1 cellular context compared by ENCODE assay signal in genomic region chr14:55270832-55271571, GRCh38.
TF ChIP-seq lines count a peak whose summit lies in the region.

A gene with protein sequence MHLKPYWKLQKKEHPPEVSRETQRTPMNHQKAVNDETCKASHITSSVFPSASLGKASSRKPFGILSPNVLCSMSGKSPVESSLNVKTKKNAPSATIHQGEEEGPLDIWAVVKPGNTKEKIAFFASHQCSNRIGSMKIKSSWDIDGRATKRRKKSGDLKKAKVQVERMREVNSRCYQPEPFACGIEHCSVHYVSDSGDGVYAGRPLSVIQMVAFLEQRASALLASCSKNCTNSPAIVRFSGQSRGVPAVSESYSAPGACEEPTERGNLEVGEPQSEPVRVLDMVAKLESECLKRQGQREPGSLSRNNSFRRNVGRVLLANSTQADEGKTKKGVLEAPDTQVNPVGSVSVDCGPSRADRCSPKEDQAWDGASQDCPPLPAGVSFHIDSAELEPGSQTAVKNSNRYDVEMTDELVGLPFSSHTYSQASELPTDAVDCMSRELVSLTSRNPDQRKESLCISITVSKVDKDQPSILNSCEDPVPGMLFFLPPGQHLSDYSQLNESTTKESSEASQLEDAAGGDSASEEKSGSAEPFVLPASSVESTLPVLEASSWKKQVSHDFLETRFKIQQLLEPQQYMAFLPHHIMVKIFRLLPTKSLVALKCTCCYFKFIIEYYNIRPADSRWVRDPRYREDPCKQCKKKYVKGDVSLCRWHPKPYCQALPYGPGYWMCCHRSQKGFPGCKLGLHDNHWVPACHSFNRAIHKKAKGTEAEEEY (plus strand): TSS chr14:55271421. CDS start chr14:55350391, 78,970 bp downstream.

TF ChIP-seq in WTC11, 78 proteins besides CTCF, POLR2A, EP300 and RAD21 (continued from another document and continues in another):
- TF ChIP-seq ZNF317 (CRISPR knock-in tag; IDR thresholded peaks at IDR 0.05; ENCODE audit: borderline replicate concordance, low read depth) (no peak), FOXJ3 (CRISPR knock-in tag; IDR thresholded peaks at IDR 0.05; ENCODE audit: borderline replicate concordance) (no peak), MLX (CRISPR knock-in tag; IDR thresholded peaks at IDR 0.05) (no peak), TP53 (CRISPR knock-in tag; IDR thresholded peaks at IDR 0.05) (no peak), SOX15 (CRISPR knock-in tag; IDR thresholded peaks at IDR 0.05) (no peak), ZNF121 (CRISPR knock-in tag; IDR thresholded peaks at IDR 0.05) (no peak), ESRRA (CRISPR knock-in tag; IDR thresholded peaks at IDR 0.05; ENCODE audit: borderline replicate concordance) (no peak), E2F4 (CRISPR knock-in tag; IDR thresholded peaks at IDR 0.05; ENCODE audit: borderline replicate concordance, low read depth) (no peak), MYBL2 (CRISPR knock-in tag; IDR thresholded peaks at IDR 0.05) (peak; percentile 85), TEAD4 (CRISPR knock-in tag; IDR thresholded peaks at IDR 0.05) (no peak), ZBTB21 (CRISPR knock-in tag; IDR thresholded peaks at IDR 0.05; ENCODE audit: borderline replicate concordance) (peak; percentile 97), IRF2 (CRISPR knock-in tag; IDR thresholded peaks at IDR 0.05; ENCODE audit: borderline replicate concordance, low read depth) (no peak), ZNF671 (CRISPR knock-in tag; IDR thresholded peaks at IDR 0.05) (no peak), ZNF219 (CRISPR knock-in tag; IDR thresholded peaks at IDR 0.05; ENCODE audit: borderline replicate concordance) (no peak), FOXP1 (CRISPR knock-in tag; IDR thresholded peaks at IDR 0.05; ENCODE audit: borderline replicate concordance) (no peak), RELA (CRISPR knock-in tag; IDR thresholded peaks at IDR 0.05; ENCODE audit: borderline replicate concordance) (no peak), KAT7 (CRISPR knock-in tag; IDR thresholded peaks at IDR 0.05; ENCODE audit: borderline replicate concordance) (peak; percentile 68; the same call in 1 of the 2 replicates), ZNF281 (CRISPR knock-in tag; IDR thresholded peaks at IDR 0.05) (0 out of 2 replicates have a peak, but pooled peaks have one; percentile 45), ZNF512 (CRISPR knock-in tag; IDR thresholded peaks at IDR 0.05; ENCODE audit: borderline replicate concordance) (no peak), JAZF1 (CRISPR knock-in tag; IDR thresholded peaks at IDR 0.05) (no peak), GTF2I (CRISPR knock-in tag; conservative IDR thresholded peaks at IDR 0.05) (no peak), JUN (CRISPR knock-in tag; IDR thresholded peaks at IDR 0.05) (no peak), NFATC4 (CRISPR knock-in tag; IDR thresholded peaks at IDR 0.05) (no peak), SMAD3 (CRISPR knock-in tag; IDR thresholded peaks at IDR 0.05; ENCODE audit: borderline replicate concordance) (peak; percentile 21; the same call in 1 of the 2 replicates), HMGXB4 (CRISPR knock-in tag; IDR thresholded peaks at IDR 0.05) (peak; percentile 94), SMAD4 (CRISPR knock-in tag; IDR thresholded peaks at IDR 0.05) (no peak), TEAD1 (CRISPR knock-in tag; IDR thresholded peaks at IDR 0.05) (peak; percentile 30; the same call in 1 of the 2 replicates), ZNF396 (CRISPR knock-in tag; IDR thresholded peaks at IDR 0.05; ENCODE audit: borderline replicate concordance) (no peak), HMGA2 (CRISPR knock-in tag; IDR thresholded peaks at IDR 0.05) (no peak)
- TF ChIP-seq, protein P1, sequence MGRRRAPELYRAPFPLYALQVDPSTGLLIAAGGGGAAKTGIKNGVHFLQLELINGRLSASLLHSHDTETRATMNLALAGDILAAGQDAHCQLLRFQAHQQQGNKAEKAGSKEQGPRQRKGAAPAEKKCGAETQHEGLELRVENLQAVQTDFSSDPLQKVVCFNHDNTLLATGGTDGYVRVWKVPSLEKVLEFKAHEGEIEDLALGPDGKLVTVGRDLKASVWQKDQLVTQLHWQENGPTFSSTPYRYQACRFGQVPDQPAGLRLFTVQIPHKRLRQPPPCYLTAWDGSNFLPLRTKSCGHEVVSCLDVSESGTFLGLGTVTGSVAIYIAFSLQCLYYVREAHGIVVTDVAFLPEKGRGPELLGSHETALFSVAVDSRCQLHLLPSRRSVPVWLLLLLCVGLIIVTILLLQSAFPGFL (CRISPR knock-in tag; IDR thresholded peaks at IDR 0.05; ENCODE audit: borderline replicate concordance) = no peak
- TF ChIP-seq, protein P2, sequence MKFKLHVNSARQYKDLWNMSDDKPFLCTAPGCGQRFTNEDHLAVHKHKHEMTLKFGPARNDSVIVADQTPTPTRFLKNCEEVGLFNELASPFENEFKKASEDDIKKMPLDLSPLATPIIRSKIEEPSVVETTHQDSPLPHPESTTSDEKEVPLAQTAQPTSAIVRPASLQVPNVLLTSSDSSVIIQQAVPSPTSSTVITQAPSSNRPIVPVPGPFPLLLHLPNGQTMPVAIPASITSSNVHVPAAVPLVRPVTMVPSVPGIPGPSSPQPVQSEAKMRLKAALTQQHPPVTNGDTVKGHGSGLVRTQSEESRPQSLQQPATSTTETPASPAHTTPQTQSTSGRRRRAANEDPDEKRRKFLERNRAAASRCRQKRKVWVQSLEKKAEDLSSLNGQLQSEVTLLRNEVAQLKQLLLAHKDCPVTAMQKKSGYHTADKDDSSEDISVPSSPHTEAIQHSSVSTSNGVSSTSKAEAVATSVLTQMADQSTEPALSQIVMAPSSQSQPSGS (CRISPR knock-in tag; IDR thresholded peaks at IDR 0.05; ENCODE audit: borderline replicate concordance, low read depth) = no peak
- TF ChIP-seq, protein P3, sequence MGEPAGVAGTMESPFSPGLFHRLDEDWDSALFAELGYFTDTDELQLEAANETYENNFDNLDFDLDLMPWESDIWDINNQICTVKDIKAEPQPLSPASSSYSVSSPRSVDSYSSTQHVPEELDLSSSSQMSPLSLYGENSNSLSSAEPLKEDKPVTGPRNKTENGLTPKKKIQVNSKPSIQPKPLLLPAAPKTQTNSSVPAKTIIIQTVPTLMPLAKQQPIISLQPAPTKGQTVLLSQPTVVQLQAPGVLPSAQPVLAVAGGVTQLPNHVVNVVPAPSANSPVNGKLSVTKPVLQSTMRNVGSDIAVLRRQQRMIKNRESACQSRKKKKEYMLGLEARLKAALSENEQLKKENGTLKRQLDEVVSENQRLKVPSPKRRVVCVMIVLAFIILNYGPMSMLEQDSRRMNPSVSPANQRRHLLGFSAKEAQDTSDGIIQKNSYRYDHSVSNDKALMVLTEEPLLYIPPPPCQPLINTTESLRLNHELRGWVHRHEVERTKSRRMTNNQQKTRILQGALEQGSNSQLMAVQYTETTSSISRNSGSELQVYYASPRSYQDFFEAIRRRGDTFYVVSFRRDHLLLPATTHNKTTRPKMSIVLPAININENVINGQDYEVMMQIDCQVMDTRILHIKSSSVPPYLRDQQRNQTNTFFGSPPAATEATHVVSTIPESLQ (CRISPR knock-in tag; IDR thresholded peaks at IDR 0.05) = no peak
- TF ChIP-seq, protein P4, sequence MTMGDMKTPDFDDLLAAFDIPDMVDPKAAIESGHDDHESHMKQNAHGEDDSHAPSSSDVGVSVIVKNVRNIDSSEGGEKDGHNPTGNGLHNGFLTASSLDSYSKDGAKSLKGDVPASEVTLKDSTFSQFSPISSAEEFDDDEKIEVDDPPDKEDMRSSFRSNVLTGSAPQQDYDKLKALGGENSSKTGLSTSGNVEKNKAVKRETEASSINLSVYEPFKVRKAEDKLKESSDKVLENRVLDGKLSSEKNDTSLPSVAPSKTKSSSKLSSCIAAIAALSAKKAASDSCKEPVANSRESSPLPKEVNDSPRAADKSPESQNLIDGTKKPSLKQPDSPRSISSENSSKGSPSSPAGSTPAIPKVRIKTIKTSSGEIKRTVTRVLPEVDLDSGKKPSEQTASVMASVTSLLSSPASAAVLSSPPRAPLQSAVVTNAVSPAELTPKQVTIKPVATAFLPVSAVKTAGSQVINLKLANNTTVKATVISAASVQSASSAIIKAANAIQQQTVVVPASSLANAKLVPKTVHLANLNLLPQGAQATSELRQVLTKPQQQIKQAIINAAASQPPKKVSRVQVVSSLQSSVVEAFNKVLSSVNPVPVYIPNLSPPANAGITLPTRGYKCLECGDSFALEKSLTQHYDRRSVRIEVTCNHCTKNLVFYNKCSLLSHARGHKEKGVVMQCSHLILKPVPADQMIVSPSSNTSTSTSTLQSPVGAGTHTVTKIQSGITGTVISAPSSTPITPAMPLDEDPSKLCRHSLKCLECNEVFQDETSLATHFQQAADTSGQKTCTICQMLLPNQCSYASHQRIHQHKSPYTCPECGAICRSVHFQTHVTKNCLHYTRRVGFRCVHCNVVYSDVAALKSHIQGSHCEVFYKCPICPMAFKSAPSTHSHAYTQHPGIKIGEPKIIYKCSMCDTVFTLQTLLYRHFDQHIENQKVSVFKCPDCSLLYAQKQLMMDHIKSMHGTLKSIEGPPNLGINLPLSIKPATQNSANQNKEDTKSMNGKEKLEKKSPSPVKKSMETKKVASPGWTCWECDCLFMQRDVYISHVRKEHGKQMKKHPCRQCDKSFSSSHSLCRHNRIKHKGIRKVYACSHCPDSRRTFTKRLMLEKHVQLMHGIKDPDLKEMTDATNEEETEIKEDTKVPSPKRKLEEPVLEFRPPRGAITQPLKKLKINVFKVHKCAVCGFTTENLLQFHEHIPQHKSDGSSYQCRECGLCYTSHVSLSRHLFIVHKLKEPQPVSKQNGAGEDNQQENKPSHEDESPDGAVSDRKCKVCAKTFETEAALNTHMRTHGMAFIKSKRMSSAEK (CRISPR knock-in tag; IDR thresholded peaks at IDR 0.05; ENCODE audit: borderline replicate concordance) = no peak
- TF ChIP-seq, protein P5, sequence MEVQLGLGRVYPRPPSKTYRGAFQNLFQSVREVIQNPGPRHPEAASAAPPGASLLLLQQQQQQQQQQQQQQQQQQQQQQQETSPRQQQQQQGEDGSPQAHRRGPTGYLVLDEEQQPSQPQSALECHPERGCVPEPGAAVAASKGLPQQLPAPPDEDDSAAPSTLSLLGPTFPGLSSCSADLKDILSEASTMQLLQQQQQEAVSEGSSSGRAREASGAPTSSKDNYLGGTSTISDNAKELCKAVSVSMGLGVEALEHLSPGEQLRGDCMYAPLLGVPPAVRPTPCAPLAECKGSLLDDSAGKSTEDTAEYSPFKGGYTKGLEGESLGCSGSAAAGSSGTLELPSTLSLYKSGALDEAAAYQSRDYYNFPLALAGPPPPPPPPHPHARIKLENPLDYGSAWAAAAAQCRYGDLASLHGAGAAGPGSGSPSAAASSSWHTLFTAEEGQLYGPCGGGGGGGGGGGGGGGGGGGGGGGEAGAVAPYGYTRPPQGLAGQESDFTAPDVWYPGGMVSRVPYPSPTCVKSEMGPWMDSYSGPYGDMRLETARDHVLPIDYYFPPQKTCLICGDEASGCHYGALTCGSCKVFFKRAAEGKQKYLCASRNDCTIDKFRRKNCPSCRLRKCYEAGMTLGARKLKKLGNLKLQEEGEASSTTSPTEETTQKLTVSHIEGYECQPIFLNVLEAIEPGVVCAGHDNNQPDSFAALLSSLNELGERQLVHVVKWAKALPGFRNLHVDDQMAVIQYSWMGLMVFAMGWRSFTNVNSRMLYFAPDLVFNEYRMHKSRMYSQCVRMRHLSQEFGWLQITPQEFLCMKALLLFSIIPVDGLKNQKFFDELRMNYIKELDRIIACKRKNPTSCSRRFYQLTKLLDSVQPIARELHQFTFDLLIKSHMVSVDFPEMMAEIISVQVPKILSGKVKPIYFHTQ (CRISPR knock-in tag; IDR thresholded peaks at IDR 0.05) = no peak
